ENCODE assay signal across 17 cellular contexts in the genomic region with DNA sequence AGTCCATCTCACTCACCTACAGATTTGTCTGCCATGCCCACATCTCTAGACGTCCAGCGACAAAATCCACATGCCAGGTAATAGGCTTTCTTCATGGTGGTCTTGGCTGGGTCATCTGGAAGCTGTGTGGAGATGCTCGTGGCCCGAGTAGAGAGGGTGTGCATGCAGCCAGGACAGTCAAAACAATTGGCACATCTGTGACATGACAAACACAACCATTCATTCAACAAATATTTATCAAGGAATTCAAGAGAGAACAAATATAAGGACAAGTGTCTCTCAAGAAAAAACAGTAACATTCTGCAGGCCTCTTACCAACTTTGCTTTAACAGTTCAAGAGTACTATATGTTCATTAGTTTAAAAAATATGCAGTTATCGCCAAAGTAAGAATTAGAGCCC.
"Had no signal": no experiment of that assay in that cellular context is flagged by ENCODE, and none has a peak within 500 bp of the region (broad histone marks: within the 10 kb centered on the region; RNA-seq: fewer than 3 reads in every experiment).

No MANE protein-coding gene starts in this region.

- H3K27ac ChIP-seq: cardiac muscle cell, spleen had no signal

- H3K9me3 Mint-ChIP-seq: activated naive CD8-positive, alpha-beta T cell treated with anti-CD3 and anti-CD28 coated beads, Interleukin-2, amount 10 ng/mL, durations not matched to agents 7 days and 5 days; activated T-cell treated with anti-CD3 and anti-CD28 coated beads, Interleukin-2, amount 50 U/mL, for 24 hours; activated T-helper 2 cell treated with anti-CD3 and anti-CD28 coated beads, Interferon-gamma antibody, Interleukin-2, Interleukin-4, amounts not matched to agents 10 μg/mL and 5 μg/mL and 100 μg/mL, durations not matched to agents 14 hours and 24 hours and 36 hours; mesothelial cell of epicardium; natural killer cell; T-helper 2 cell treated with Interferon-gamma antibody and Interleukin-4, amounts not matched to agents 5 μg/mL and 100 μg/mL, for 36 hours; WTC11 had no signal

- H3K9me3 ChIP-seq: spleen had no signal

- DNase-seq: activated naive CD4-positive, alpha-beta T cell; activated naive CD8-positive, alpha-beta T cell treated with anti-CD3 and anti-CD28 coated beads, Interleukin-2, amount 10 ng/mL, durations not matched to agents 7 days and 5 days; activated T-cell treated with anti-CD3 and anti-CD28 coated beads, Interleukin-2, amount 50 U/mL, for 24 hours; amniotic stem cell; cortex of kidney; kidney; mammary epithelial cell; natural killer cell; spleen; stimulated activated CD4-positive, alpha-beta T cell treated with anti-CD3 and anti-CD28 coated beads, Interleukin-4, amount 100 ng/mL, for 24 hours; stimulated activated naive CD4-positive, alpha-beta T cell treated with Interleukin-2 at 50 U/mL for 16 hours had no signal

- ATAC-seq: left lobe of liver, natural killer cell, WTC11 had no signal

- H3K27ac Mint-ChIP-seq: activated naive CD8-positive, alpha-beta T cell treated with anti-CD3 and anti-CD28 coated beads, Interleukin-2, amount 10 ng/mL, durations not matched to agents 7 days and 5 days; activated T-cell treated with anti-CD3 and anti-CD28 coated beads, Interleukin-2, amount 50 U/mL, for 24 hours; activated T-helper 2 cell treated with anti-CD3 and anti-CD28 coated beads, Interferon-gamma antibody, Interleukin-2, Interleukin-4, amounts not matched to agents 10 μg/mL and 5 μg/mL and 100 μg/mL, durations not matched to agents 14 hours and 24 hours and 36 hours; natural killer cell; T-helper 2 cell treated with Interferon-gamma antibody and Interleukin-4, amounts not matched to agents 5 μg/mL and 100 μg/mL, for 36 hours; WTC11 had no signal

- H3K27me3 Mint-ChIP-seq: activated naive CD8-positive, alpha-beta T cell treated with anti-CD3 and anti-CD28 coated beads, Interleukin-2, amount 10 ng/mL, durations not matched to agents 7 days and 5 days; activated T-cell treated with anti-CD3 and anti-CD28 coated beads, Interleukin-2, amount 50 U/mL, for 24 hours had no signal

- H3K4me3 ChIP-seq: cardiac muscle cell, spleen had no signal

- H3K27me3 ChIP-seq: cardiac muscle cell, spleen had no signal

- H3K4me3 Mint-ChIP-seq: activated naive CD8-positive, alpha-beta T cell treated with anti-CD3 and anti-CD28 coated beads, Interleukin-2, amount 10 ng/mL, durations not matched to agents 7 days and 5 days; activated T-cell treated with anti-CD3 and anti-CD28 coated beads, Interleukin-2, amount 50 U/mL, for 24 hours; mesothelial cell of epicardium; natural killer cell; T-helper 2 cell treated with Interferon-gamma antibody and Interleukin-4, amounts not matched to agents 5 μg/mL and 100 μg/mL, for 36 hours; WTC11 had no signal
